Comparison of ENCODE assay signal across 28 cellular contexts in genomic region chr18:4356929-4357328, GRCh38.
"Had no signal": no experiment of that assay in that cellular context is flagged by ENCODE, and none has a peak within 500 bp of the region (broad histone marks: within the 10 kb centered on the region; RNA-seq: fewer than 3 reads in every experiment).

No MANE protein-coding gene starts in this region.

- H3K9me3 Mint-ChIP-seq: type B pancreatic cell had no signal

- H3K27me3 ChIP-seq: stomach, suprapubic skin, testis, thyroid gland, tibial artery, tibial nerve, transverse colon, upper lobe of left lung, upper lobe of right lung, uterus, vagina had no signal

- H3K4me1 ChIP-seq: testis, thyroid gland, tibial artery, tibial nerve, transverse colon, upper lobe of left lung, upper lobe of right lung, uterus had no signal

- DNase-seq: stimulated activated CD4-positive, alpha-beta T cell treated with anti-CD3 and anti-CD28 coated beads, Interleukin-2, amount 100 ng/mL, for 48 hours; stimulated activated CD4-positive, alpha-beta T cell treated with anti-CD3 and anti-CD28 coated beads, Interleukin-4, amount 100 ng/mL, for 1 hour; stimulated activated CD4-positive, alpha-beta T cell treated with anti-CD3 and anti-CD28 coated beads, Interleukin-4, amount 100 ng/mL, for 24 hours; stimulated activated CD4-positive, alpha-beta T cell treated with anti-CD3 and anti-CD28 coated beads, Interleukin-4, amount 100 ng/mL, for 4 hours; stimulated activated CD8-positive, alpha-beta memory T cell treated with anti-CD3 and anti-CD28 coated beads, Interleukin-4, amount 100 ng/mL, for 48 hours; stimulated activated naive B cell treated with anti-CD40 and anti-IgM and Interleukin-4, amounts not matched to agents 10 μg/mL and 1 μg/mL and 100 μg/mL, for 72 hours; stimulated activated naive CD4-positive, alpha-beta T cell; stimulated activated naive CD4-positive, alpha-beta T cell treated with Interleukin-2 at 50 U/mL for 16 hours; stimulated activated naive CD8-positive, alpha-beta T cell treated with anti-CD3 and anti-CD28 coated beads, Interleukin-15, amount 100 ng/mL, for 72 hours; stimulated activated naive CD8-positive, alpha-beta T cell treated with anti-CD3 and anti-CD28 coated beads, Interleukin-15, Interleukin-2, amounts not matched to agents 100 U/mL and 50 U/mL, for 24 hours; stomach; substantia nigra; thyroid gland; tibial artery; transverse colon; trophoblast cell; upper lobe of left lung; upper lobe of right lung; uterus had no signal

- H3K27ac ChIP-seq: stomach, suprapubic skin, testis, thoracic aorta, thyroid gland, tibial artery, tibial nerve, transverse colon, upper lobe of left lung, upper lobe of right lung, uterus, vagina had no signal

- ATAC-seq: stimulated activated effector memory CD8-positive, alpha-beta T cell treated with anti-CD3 and anti-CD28 coated beads, Interleukin-12 subunit alpha, Interleukin-12 subunit beta, amount 100 ng/mL, for 72 hours; stimulated activated memory B cell treated with anti-CD40 and anti-IgM and Interleukin-4, amounts not matched to agents 10 μg/mL and 1 μg/mL and 100 μg/mL, for 72 hours; stimulated activated naive B cell treated with anti-CD40 and anti-IgM and Interleukin-4, amounts not matched to agents 10 μg/mL and 1 μg/mL and 100 μg/mL, for 72 hours; stimulated activated naive CD8-positive, alpha-beta T cell treated with anti-CD3 and anti-CD28 coated beads, Interleukin-15, amount 100 ng/mL, for 72 hours; stimulated activated naive CD8-positive, alpha-beta T cell treated with anti-CD3 and anti-CD28 coated beads, Interleukin-15, Interleukin-2, amounts not matched to agents 100 U/mL and 50 U/mL, for 24 hours; upper lobe of right lung had no signal

- H3K36me3 Mint-ChIP-seq: stimulated activated effector memory CD8-positive, alpha-beta T cell treated with anti-CD3 and anti-CD28 coated beads, Interleukin-12 subunit alpha, Interleukin-12 subunit beta, amount 100 ng/mL, for 72 hours; stimulated activated memory B cell treated with anti-CD40 and anti-IgM and Interleukin-4, amounts not matched to agents 10 μg/mL and 1 μg/mL and 100 μg/mL, for 72 hours; stimulated activated naive B cell treated with anti-CD40 and anti-IgM and Interleukin-4, amounts not matched to agents 10 μg/mL and 1 μg/mL and 100 μg/mL, for 72 hours; type B pancreatic cell had no signal

- H3K9me3 ChIP-seq: stomach, suprapubic skin, testis, thoracic aorta, thyroid gland, tibial artery, tibial nerve, transverse colon, upper lobe of left lung, upper lobe of right lung, uterus, vagina had no signal

- H3K4me3 ChIP-seq: stomach, suprapubic skin, testis, thoracic aorta, thyroid gland, tibial artery, tibial nerve, transverse colon, upper lobe of left lung, upper lobe of right lung, uterus, vagina had no signal

- H3K36me3 ChIP-seq: stomach, suprapubic skin, thoracic aorta, thyroid gland, tibial artery, tibial nerve, transverse colon, upper lobe of left lung, upper lobe of right lung, uterus, vagina had no signal

- H3K27me3 Mint-ChIP-seq: stimulated activated memory B cell treated with anti-CD40 and anti-IgM and Interleukin-4, amounts not matched to agents 10 μg/mL and 1 μg/mL and 100 μg/mL, for 72 hours; stimulated activated naive B cell treated with anti-CD40 and anti-IgM and Interleukin-4, amounts not matched to agents 10 μg/mL and 1 μg/mL and 100 μg/mL, for 72 hours; stimulated activated naive CD8-positive, alpha-beta T cell treated with anti-CD3 and anti-CD28 coated beads, Interleukin-15, amount 100 ng/mL, for 72 hours; stimulated activated naive CD8-positive, alpha-beta T cell treated with anti-CD3 and anti-CD28 coated beads, Interleukin-15, Interleukin-2, amounts not matched to agents 100 ng/mL and 50 ng/mL, for 24 hours had no signal

- H3K4me3 Mint-ChIP-seq: stimulated activated effector memory CD8-positive, alpha-beta T cell treated with anti-CD3 and anti-CD28 coated beads, Interleukin-12 subunit alpha, Interleukin-12 subunit beta, amount 100 ng/mL, for 72 hours; stimulated activated memory B cell treated with anti-CD40 and anti-IgM and Interleukin-4, amounts not matched to agents 10 μg/mL and 1 μg/mL and 100 μg/mL, for 72 hours; stimulated activated naive B cell treated with anti-CD40 and anti-IgM and Interleukin-4, amounts not matched to agents 10 μg/mL and 1 μg/mL and 100 μg/mL, for 72 hours; stimulated activated naive CD8-positive, alpha-beta T cell treated with anti-CD3 and anti-CD28 coated beads, Interleukin-15, amount 100 ng/mL, for 72 hours; stimulated activated naive CD8-positive, alpha-beta T cell treated with anti-CD3 and anti-CD28 coated beads, Interleukin-15, Interleukin-2, amounts not matched to agents 100 ng/mL and 50 ng/mL, for 24 hours; type B pancreatic cell had no signal

- H3K4me1 Mint-ChIP-seq: stimulated activated effector memory CD8-positive, alpha-beta T cell treated with anti-CD3 and anti-CD28 coated beads, Interleukin-12 subunit alpha, Interleukin-12 subunit beta, amount 100 ng/mL, for 72 hours; stimulated activated memory B cell treated with anti-CD40 and anti-IgM and Interleukin-4, amounts not matched to agents 10 μg/mL and 1 μg/mL and 100 μg/mL, for 72 hours; stimulated activated naive B cell treated with anti-CD40 and anti-IgM and Interleukin-4, amounts not matched to agents 10 μg/mL and 1 μg/mL and 100 μg/mL, for 72 hours; stimulated activated naive CD8-positive, alpha-beta T cell treated with anti-CD3 and anti-CD28 coated beads, Interleukin-15, amount 100 ng/mL, for 72 hours had no signal

- H3K27ac Mint-ChIP-seq: stimulated activated effector memory CD8-positive, alpha-beta T cell treated with anti-CD3 and anti-CD28 coated beads, Interleukin-12 subunit alpha, Interleukin-12 subunit beta, amount 100 ng/mL, for 72 hours; stimulated activated memory B cell treated with anti-CD40 and anti-IgM and Interleukin-4, amounts not matched to agents 10 μg/mL and 1 μg/mL and 100 μg/mL, for 72 hours; stimulated activated naive B cell treated with anti-CD40 and anti-IgM and Interleukin-4, amounts not matched to agents 10 μg/mL and 1 μg/mL and 100 μg/mL, for 72 hours; stimulated activated naive CD8-positive, alpha-beta T cell treated with anti-CD3 and anti-CD28 coated beads, Interleukin-15, amount 100 ng/mL, for 72 hours; stimulated activated naive CD8-positive, alpha-beta T cell treated with anti-CD3 and anti-CD28 coated beads, Interleukin-15, Interleukin-2, amounts not matched to agents 100 ng/mL and 50 ng/mL, for 24 hours; type B pancreatic cell had no signal
